8 cellular contexts compared by ENCODE assay signal in genomic region chr10:128125944-128126764, GRCh38. TPM values are rescaled to one million over a fixed set of nuclear protein-coding genes. Genes with fewer than 3 reads are reported as not detected.
DNase-seq lines count a peak whose midpoint lies in the region; ATAC-seq and TF ChIP-seq lines count a peak whose summit lies in the region.

Gene MKI67, minus strand, starts transcription at chr10:128126423. Its CDS starts 756 bp downstream, at chr10:128125667.

- CTCF ChIA-PET in PC-3 (lab: Charles Lee): no interaction called here

- peaks cover 28% of the 10 kb centered on the region for H3K36me3 ChIP-seq in PC-3 (ENCODE audit: low read depth, low read length)
- no peaks in the 10 kb centered on the region for H3K36me3 ChIP-seq in muscle layer of colon (ENCODE audit: insufficient read depth, low read length)

- peak; percentile 91 for DNase-seq in DMS153 (lab: John Stamatoyannopoulos, UW)
- peak; percentile 67 for DNase-seq in HuH-7.5 (ENCODE audit: low spot score)
- DNase-seq in PC-3: peak; percentile 93
- peak; percentile 83 for DNase-seq in activated T-cell treated with anti-CD3 and anti-CD28 coated beads for 4 hours
- DNase-seq in stimulated activated CD8-positive, alpha-beta memory T cell treated with anti-CD3 and anti-CD28 coated beads, Interleukin-4, amount 100 ng/mL, for 48 hours: peak; percentile 93

- POLR2A ChIA-PET in PC-3 (lab: Charles Lee; ENCODE audit: unreplicated experiment): interaction anchor here (0.6 kb wide), 1 partner anchor 119 kb away, joined by 4 read pairs; no protein-coding TSS in a partner anchor

- no peaks in the 10 kb centered on the region for H3F3A ChIP-seq in PC-3 (ENCODE audit: low read length, unreplicated experiment)

- H3K4me3 ChIP-seq in PC-3 (ENCODE audit: low read length) (peak within 1 kb of the TSS; percentile 77), muscle layer of colon (ENCODE audit: low read depth in 1 of 2, low read length in 2 of 2) (peak within 1 kb of the TSS; percentile 44 to 57)

- no peaks in the 10 kb centered on the region for H3K9me2 ChIP-seq in PC-3 (replicated peaks; ENCODE audit: low read length)

- ATAC-seq in GM21529 (IDR thresholded peaks at IDR 0.05; ENCODE audit: unreplicated experiment): peak; percentile 77
- ATAC-seq in PC-3: peak; percentile 80
- ATAC-seq in esophagus mucosa: peak; percentile 98

- H3K27me3 ChIP-seq in PC-3 (ENCODE audit: low read length) (no peaks in the 10 kb centered on the region), muscle layer of colon (ENCODE audit: control insufficient read depth in 1 of 2, insufficient read depth in 2 of 2, low read length in 2 of 2) (peaks cover 30 to 40% of the 10 kb centered on the region in 2 donors)

- intact Hi-C loops in PC-3 (cut with micrococcal nuclease): no loop called here

- peak within 1 kb of the TSS; percentile 40 for H3K27ac ChIP-seq in PC-3 (ENCODE audit: low read length)
- no peak within 1 kb of the TSS for H3K27ac ChIP-seq in muscle layer of colon (ENCODE audit: low read depth, low read length)

- peaks cover 31% of the 10 kb centered on the region; the same call in 1 of the 2 replicates for H4K20me1 ChIP-seq in PC-3 (ENCODE audit: low read length)

- no peak for TF ChIP-seq CTCF in PC-3 (conservative IDR thresholded peaks at IDR 0.05; ENCODE audit: low read depth, low read length)

- BruUV-seq in PC-3 (replicated peaks; lab: Mats Ljungman, UMichigan): no TSS peak

- peak within 1 kb of the TSS; percentile 98 for H2AFZ ChIP-seq in PC-3 (ENCODE audit: low read length)

- peaks cover 47% of the 10 kb centered on the region for H3K79me2 ChIP-seq in PC-3 (ENCODE audit: low read length)

- peaks cover 26% of the 10 kb centered on the region for H3K4me1 ChIP-seq in PC-3 (ENCODE audit: insufficient read depth, low read length)
- peaks cover 8% of the 10 kb centered on the region for H3K4me1 ChIP-seq in muscle layer of colon (ENCODE audit: insufficient read depth, low read length)

- peak within 1 kb of the TSS; percentile 98 for H3K4me2 ChIP-seq in PC-3 (ENCODE audit: low read length)

- H3K9ac ChIP-seq in PC-3 (ENCODE audit: low read length) (peak within 1 kb of the TSS; percentile 97), muscle layer of colon (ENCODE audit: low read length) (no peak within 1 kb of the TSS)

- no peaks in the 10 kb centered on the region for H3K9me3 ChIP-seq in PC-3 (ENCODE audit: low read length)
- no peaks in the 10 kb centered on the region for H3K9me3 ChIP-seq in muscle layer of colon (ENCODE audit: low read length)

RNA-seq across cellular contexts. Expression of gene MKI67, which starts in this region (rescaled TPM):
- total RNA-seq in PC-3 (2014; rRNA removed) (66.0 and 84.9 TPM in 2 replicates), esophagus mucosa (51.7 TPM)
